ENCODE assay signal across 19 cellular contexts in genomic region chr5:62596096-62596495, GRCh38.
"Had no signal": no experiment of that assay in that cellular context is flagged by ENCODE, and none has a peak within 500 bp of the region (broad histone marks: within the 10 kb centered on the region; RNA-seq: fewer than 3 reads in every experiment).

No MANE protein-coding gene starts in this region.

- H3K4me3 Mint-ChIP-seq: activated B cell treated with CpG ODN at 0.5 μM for 24 hours; activated CD4-positive, alpha-beta memory T cell treated with anti-CD3 and anti-CD28 coated beads for 36 hours; activated T-helper 1 cell treated with anti-CD3 and anti-CD28 coated beads, Interleukin-12 subunit alpha, Interleukin-12 subunit beta, Interleukin-2, Interleukin-4 antibody, amounts not matched to agents 30 ng/mL and 10 ng/mL and 1 ng/mL, durations not matched to agents 14 hours and 24 hours and 36 hours; immature natural killer cell; natural killer cell; stimulated activated naive B cell treated with anti-CD40 and anti-IgM and Interleukin-4, amounts not matched to agents 10 μg/mL and 1 μg/mL and 100 μg/mL, for 72 hours had no signal

- H3K36me3 ChIP-seq: pancreas had no signal

- H3K27me3 Mint-ChIP-seq: activated B cell treated with CpG ODN at 0.5 μM for 24 hours; activated CD4-positive, alpha-beta memory T cell treated with anti-CD3 and anti-CD28 coated beads for 36 hours; stimulated activated naive B cell treated with anti-CD40 and anti-IgM and Interleukin-4, amounts not matched to agents 10 μg/mL and 1 μg/mL and 100 μg/mL, for 72 hours had no signal

- DNase-seq: activated B cell treated with CpG ODN at 0.5 μM for 24 hours; activated CD4-positive, alpha-beta memory T cell treated with anti-CD3 and anti-CD28 coated beads for 36 hours; activated CD4-positive, alpha-beta T cell treated with anti-CD3 and anti-CD28 coated beads for 4 hours; activated gamma-delta T cell treated with Interleukin-2 at 50 U/mL for 16 hours; activated T-cell treated with anti-CD3 and anti-CD28 coated beads for 4 hours; amygdala; body of pancreas; caudate nucleus; heart left ventricle; immature natural killer cell; mesenchymal stem cell; mucosa of descending colon; natural killer cell; pancreas; spleen; stimulated activated naive B cell treated with anti-CD40 and anti-IgM and Interleukin-4, amounts not matched to agents 10 μg/mL and 1 μg/mL and 100 μg/mL, for 72 hours had no signal

- H3K27me3 ChIP-seq: body of pancreas, gastroesophageal sphincter, heart left ventricle, pancreas, spleen had no signal

- H3K4me3 ChIP-seq: body of pancreas, gastroesophageal sphincter, heart left ventricle, mucosa of descending colon, pancreas, spleen had no signal

- H3K27ac Mint-ChIP-seq: activated B cell treated with CpG ODN at 0.5 μM for 24 hours; activated CD4-positive, alpha-beta memory T cell treated with anti-CD3 and anti-CD28 coated beads for 36 hours; activated naive CD4-positive, alpha-beta T cell treated with anti-CD3 and anti-CD28 coated beads, Interleukin-2, amount 50 U/mL, for 72 hours; activated T-helper 1 cell treated with anti-CD3 and anti-CD28 coated beads, Interleukin-12 subunit alpha, Interleukin-12 subunit beta, Interleukin-2, Interleukin-4 antibody, amounts not matched to agents 30 ng/mL and 10 ng/mL and 1 ng/mL, durations not matched to agents 14 hours and 24 hours and 36 hours; stimulated activated naive B cell treated with anti-CD40 and anti-IgM and Interleukin-4, amounts not matched to agents 10 μg/mL and 1 μg/mL and 100 μg/mL, for 72 hours had no signal

- H3K9me3 Mint-ChIP-seq: activated CD4-positive, alpha-beta memory T cell treated with anti-CD3 and anti-CD28 coated beads for 36 hours; activated naive CD4-positive, alpha-beta T cell treated with anti-CD3 and anti-CD28 coated beads, Interleukin-2, amount 50 U/mL, for 72 hours; activated T-helper 1 cell treated with anti-CD3 and anti-CD28 coated beads, Interleukin-12 subunit alpha, Interleukin-12 subunit beta, Interleukin-2, Interleukin-4 antibody, amounts not matched to agents 30 ng/mL and 10 ng/mL and 1 ng/mL, durations not matched to agents 14 hours and 24 hours and 36 hours; immature natural killer cell; natural killer cell had no signal

- H3K27ac ChIP-seq: body of pancreas, gastroesophageal sphincter, heart left ventricle, pancreas, spleen had no signal

- H3K9me3 ChIP-seq: body of pancreas, gastroesophageal sphincter, heart left ventricle, mucosa of descending colon, pancreas had no signal

- H3K36me3 Mint-ChIP-seq: natural killer cell had no signal

- H3K4me1 ChIP-seq: gastroesophageal sphincter, spleen had no signal
